16 cellular contexts compared by ENCODE assay signal in genomic region chr2:47119001-47119400, GRCh38. TPM values are rescaled to one million over a fixed set of nuclear protein-coding genes. Genes with fewer than 3 reads are reported as not detected.
A peak's percentile ranks its signal among the peaks of the same experiment; 100 is the strongest.
DNase-seq lines count a peak whose midpoint lies in the region; ATAC-seq and TF ChIP-seq lines count a peak whose summit lies in the region.
"Had no signal": no experiment of that assay in that cellular context is flagged by ENCODE, and none has a peak within 500 bp of the region (broad histone marks: within the 10 kb centered on the region; RNA-seq: fewer than 3 reads in every experiment).

No MANE protein-coding gene starts in this region.

- no peaks in the 10 kb centered on the region for H4K20me1 ChIP-seq in fibroblast of lung (ENCODE audit: control insufficient read depth, extremely low read depth, insufficient read depth, low read length)

- H3K9me3 ChIP-seq in SJSA1 (replicated peaks) = no peaks in the 10 kb centered on the region
- H3K9me3 ChIP-seq in fibroblast of lung (ENCODE audit: control insufficient read depth, insufficient read depth, low read depth, low read length) = no peaks in the 10 kb centered on the region

- in situ Hi-C loops in GM13976 (cut with MboI; ENCODE audit: low sequenced_read_pairs, unreplicated experiment) = no loop called here

- H3K27ac ChIP-seq in SJSA1 = peak overlapping the region; percentile 71
- peak overlapping the region; percentile 15 for H3K27ac ChIP-seq in fibroblast of lung (ENCODE audit: insufficient read depth, low read length)

- H3K27me3 ChIP-seq in SJSA1 (replicated peaks) = no peaks in the 10 kb centered on the region
- H3K27me3 ChIP-seq in fibroblast of lung (ENCODE audit: control insufficient read depth, insufficient read depth, low read length) = no peaks in the 10 kb centered on the region

- H3K4me3 ChIP-seq in SJSA1 (no peak overlapping the region), fibroblast of lung (replicated peaks in 1 of 4; ENCODE audit: control extremely low read depth in 1 of 4, insufficient read depth in 1 of 4, low read depth in 3 of 4, low read length in 4 of 4) (no peak overlapping the region), skeletal muscle cell (ENCODE audit: low read depth, low read length) (no peak overlapping the region)

- TF ChIP-seq CTCF in fibroblast of lung (conservative IDR thresholded peaks at IDR 0.05 in 1 of 2, IDR thresholded peaks at IDR 0.05 in 1 of 2; ENCODE audit: low read depth in 1 of 2, low read length in 2 of 2) (no peak), GM13976 (IDR thresholded peaks at IDR 0.05; ENCODE audit: borderline replicate concordance, control extremely low read depth, extremely low read depth, insufficient read depth, missing control alignments) (no peak)

- H3K9ac ChIP-seq in fibroblast of lung (ENCODE audit: insufficient read depth, low read length) = no peak overlapping the region

- H3K79me2 ChIP-seq in fibroblast of lung (ENCODE audit: control insufficient read depth, insufficient read depth, low read length) = no peaks in the 10 kb centered on the region

- no peak overlapping the region for H2AFZ ChIP-seq in fibroblast of lung (ENCODE audit: low read length)

- DNase-seq in ELR (ENCODE audit: low read depth) (peak; percentile 87), SJSA1 (ENCODE audit: low read depth in 1 of 2, low spot score in 2 of 2) (peak; percentile 69 to 70), fibroblast of lung (ENCODE audit: low read depth in 2 of 2) (peak; percentile 76 to 85), skeletal muscle cell (ENCODE audit: low read depth) (peak; percentile 69), NCI-H1105 treated with DMSO at 0.1 percent for 48 hours (lab: John Stamatoyannopoulos, UW) (no peak), H4 (ENCODE audit: low spot score) (no peak), GM13976 (ENCODE audit: low spot score) (no peak)
- DNase-seq: activated CD8-positive, alpha-beta memory T cell treated with anti-CD3 and anti-CD28 coated beads for 24 hours; activated gamma-delta T cell; CD4-positive, alpha-beta T cell; GF-D8; NCI-H187 treated with DMSO at 0.1 percent for 48 hours; NCI-H748 treated with DMSO at 0.1 percent for 48 hours; stimulated activated naive CD8-positive, alpha-beta T cell treated with anti-CD3 and anti-CD28 coated beads, Interleukin-15, Interleukin-2, amounts not matched to agents 100 U/mL and 50 U/mL, for 24 hours had no signal

- peaks cover 38% of the 10 kb centered on the region for H3K4me1 ChIP-seq in SJSA1 (replicated peaks)
- H3K4me1 ChIP-seq in fibroblast of lung (ENCODE audit: control insufficient read depth, extremely low read depth, insufficient read depth, low read length) = peaks cover 13% of the 10 kb centered on the region

- no peaks in the 10 kb centered on the region for H3K36me3 ChIP-seq in SJSA1
- H3K36me3 ChIP-seq in fibroblast of lung (ENCODE audit: control insufficient read depth, insufficient read depth, low read length) = no peaks in the 10 kb centered on the region

- no peak for ATAC-seq in GM18861 (IDR thresholded peaks at IDR 0.05; ENCODE audit: unreplicated experiment)
- ATAC-seq: esophagus mucosa; stimulated activated naive CD8-positive, alpha-beta T cell treated with anti-CD3 and anti-CD28 coated beads, Interleukin-15, Interleukin-2, amounts not matched to agents 100 U/mL and 50 U/mL, for 24 hours had no signal

- H3K4me2 ChIP-seq in fibroblast of lung (ENCODE audit: extremely low read depth, insufficient read depth, low read length) = peak overlapping the region; percentile 44

RNA-seq across cellular contexts. Expression of gene STPG4, which starts 36.1 kb away (rescaled TPM):
- total RNA-seq in SJSA1 (2014; rRNA removed; shearing (Covaris generic)) = not detected in 2 replicates
- 0.26 and 0.33 TPM in 2 replicates for total RNA-seq in fibroblast of lung
- polyA plus RNA-seq in fibroblast of lung = 0.05 TPM in 1 of 2 replicates, not detected in the other
- not detected in 2 replicates for polyA plus RNA-seq in fibroblast of lung (2012)
- 2.9 TPM in 1 of 2 replicates, not detected in the other for polyA minus RNA-seq in fibroblast of lung (ENCODE audit: low replicate concordance)
- not detected in 2 replicates for total RNA-seq in H4 (2014; rRNA removed; shearing (Covaris generic))
- total RNA-seq: CD4-positive, alpha-beta T cell had no signal

RNA-seq across cellular contexts. Expression of gene CALM2, which starts 57.3 kb away (rescaled TPM):
- total RNA-seq in SJSA1 (2014; rRNA removed; shearing (Covaris generic)) = 1,813 and 2,193 TPM in 2 replicates
- total RNA-seq in fibroblast of lung = 595 and 948 TPM in 2 replicates
- polyA plus RNA-seq in fibroblast of lung = 2,264 and 2,853 TPM in 2 replicates
- polyA plus RNA-seq in fibroblast of lung (2012) = 1,302 and 1,737 TPM in 2 replicates
- 42.0 and 56.5 TPM in 2 replicates for polyA minus RNA-seq in fibroblast of lung (ENCODE audit: low replicate concordance)
- 1,142 and 1,215 TPM in 2 replicates for total RNA-seq in H4 (2014; rRNA removed; shearing (Covaris generic))

Comparison
In these comparisons a context has a peak if more than half of its experiments do, and no peak if none do; other contexts are left out.
1. DNase-seq: peak in ELR (single experiment), SJSA1 (2 of 2), fibroblast of lung (2 of 2) and skeletal muscle cell (single experiment); none in NCI-H1105 treated with DMSO at 0.1 percent for 48 hours (single experiment), H4 (single experiment) and GM13976 (single experiment).